In the genomic region with DNA sequence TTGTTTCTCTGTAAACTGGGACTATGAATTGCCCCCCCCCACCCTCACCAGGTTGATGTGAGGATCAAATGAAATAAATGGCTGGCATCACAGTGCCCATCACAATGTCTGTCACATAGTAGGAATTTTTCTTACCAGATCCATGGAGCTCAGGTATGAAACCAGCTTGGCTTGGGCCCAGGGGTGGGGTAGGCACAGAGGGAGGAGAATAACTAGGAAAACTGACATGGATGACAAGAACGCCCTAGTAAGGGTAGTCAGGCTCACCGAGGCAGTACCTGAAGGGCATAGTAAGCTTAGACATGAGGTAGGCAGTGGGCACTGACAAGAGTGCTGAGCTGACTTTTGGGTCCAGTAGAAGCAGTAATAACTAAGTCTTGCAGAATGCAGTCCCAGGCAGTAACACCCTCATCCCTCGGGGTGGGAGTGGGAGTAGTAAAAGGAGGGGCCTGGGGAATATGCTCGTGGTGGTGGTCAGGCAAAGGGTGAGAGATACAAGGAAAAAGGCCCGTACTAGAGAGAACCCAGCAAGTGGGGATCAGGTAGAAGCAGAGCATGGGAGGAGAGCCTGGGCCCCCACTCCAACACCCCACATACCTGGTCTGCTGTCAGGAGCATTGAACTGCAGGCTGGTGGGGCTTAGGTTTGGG, we compare ENCODE assay signal across 27 cellular contexts.
"Had no signal": no experiment of that assay in that cellular context is flagged by ENCODE, and none has a peak within 500 bp of the region (broad histone marks: within the 10 kb centered on the region; RNA-seq: fewer than 3 reads in every experiment).

No MANE protein-coding gene starts in this region.

- H3K4me1 Mint-ChIP-seq: activated CD4-positive, alpha-beta memory T cell treated with anti-CD3 and anti-CD28 coated beads, Interleukin-2, amount 10 ng/mL, durations not matched to agents 7 days and 5 days; activated CD4-positive, alpha-beta T cell treated with anti-CD3 and anti-CD28 coated beads, Interleukin-2, amount 10 ng/mL, durations not matched to agents 7 days and 5 days; activated T-helper 17 cell treated with anti-CD3 and anti-CD28 coated beads, Interleukin-2, amount 50 U/mL, for 72 hours; T-helper 17 cell had no signal

- H3K27me3 Mint-ChIP-seq: activated naive CD8-positive, alpha-beta T cell; activated T-helper 17 cell treated with anti-CD3 and anti-CD28 coated beads, Interleukin-2, amount 50 U/mL, for 72 hours; brain; T-helper 17 cell had no signal

- H3K36me3 Mint-ChIP-seq: activated naive CD8-positive, alpha-beta T cell; brain had no signal

- H3K4me3 Mint-ChIP-seq: activated CD4-positive, alpha-beta memory T cell treated with anti-CD3 and anti-CD28 coated beads, Interleukin-2, amount 10 ng/mL, durations not matched to agents 7 days and 5 days; activated CD4-positive, alpha-beta T cell treated with anti-CD3 and anti-CD28 coated beads, Interleukin-2, amount 10 ng/mL, durations not matched to agents 7 days and 5 days; activated naive CD4-positive, alpha-beta T cell treated with anti-CD3 and anti-CD28 coated beads for 36 hours; activated naive CD8-positive, alpha-beta T cell; activated T-helper 17 cell treated with anti-CD3 and anti-CD28 coated beads, Interleukin-2, amount 50 U/mL, for 72 hours; brain; T-helper 17 cell had no signal

- H3K9me3 Mint-ChIP-seq: activated CD4-positive, alpha-beta memory T cell treated with anti-CD3 and anti-CD28 coated beads, Interleukin-2, amount 10 ng/mL, durations not matched to agents 7 days and 5 days; activated CD4-positive, alpha-beta T cell treated with anti-CD3 and anti-CD28 coated beads, Interleukin-2, amount 10 ng/mL, durations not matched to agents 7 days and 5 days; activated naive CD4-positive, alpha-beta T cell treated with anti-CD3 and anti-CD28 coated beads for 36 hours; activated T-helper 17 cell treated with anti-CD3 and anti-CD28 coated beads, Interleukin-2, amount 50 U/mL, for 72 hours had no signal

- H3K27ac Mint-ChIP-seq: activated CD4-positive, alpha-beta memory T cell treated with anti-CD3 and anti-CD28 coated beads, Interleukin-2, amount 10 ng/mL, durations not matched to agents 7 days and 5 days; activated CD4-positive, alpha-beta T cell treated with anti-CD3 and anti-CD28 coated beads, Interleukin-2, amount 10 ng/mL, durations not matched to agents 7 days and 5 days; activated naive CD4-positive, alpha-beta T cell treated with anti-CD3 and anti-CD28 coated beads for 36 hours; activated naive CD8-positive, alpha-beta T cell; activated T-helper 17 cell treated with anti-CD3 and anti-CD28 coated beads, Interleukin-2, amount 50 U/mL, for 72 hours; T-helper 17 cell had no signal

- ATAC-seq: activated T-helper 17 cell treated with anti-CD3 and anti-CD28 coated beads, Interleukin-2, amount 50 U/mL, for 72 hours; Panc1; Right ventricle myocardium inferior; T-helper 17 cell had no signal

- DNase-seq: activated CD4-positive, alpha-beta memory T cell treated with anti-CD3 and anti-CD28 coated beads, Interleukin-2, amount 10 ng/mL, durations not matched to agents 7 days and 5 days; activated CD4-positive, alpha-beta T cell treated with anti-CD3 and anti-CD28 coated beads, Interleukin-2, amount 10 ng/mL, durations not matched to agents 7 days and 5 days; activated CD4-positive, CD25-positive, alpha-beta regulatory T cell; activated gamma-delta T cell; activated naive CD4-positive, alpha-beta T cell treated with anti-CD3 and anti-CD28 coated beads for 36 hours; activated T-cell treated with anti-CD3 and anti-CD28 coated beads for 4 hours; activated T-cell treated with anti-CD3 and anti-CD28 coated beads, Interleukin-2, amount 50 U/mL, for 48 hours; amygdala; NCI-H1092; NCI-H1417; NCI-H1694; NCI-H2029; NCI-H2107; NCI-H2171 treated with DMSO at 0.1 percent for 48 hours; NCI-H226; NCI-H526; NK-92 treated with Interleukin-12 subunit alpha and Interleukin-12 subunit beta, amount 100 ng/mL, for 24 hours; OCI-M1; RPMI8226; SJCRH30; T-helper 17 cell; T-helper 9 cell had no signal
